ENCODE assay signal across 8 cellular contexts in genomic region chr11:64000026-64000739, GRCh38. TPM values are rescaled to one million over a fixed set of nuclear protein-coding genes. Genes with fewer than 3 reads are reported as not detected.
DNase-seq lines count a peak whose midpoint lies in the region; ATAC-seq, FAIRE-seq and TF ChIP-seq lines count a peak whose summit lies in the region.

No MANE protein-coding gene starts in this region.

- peak overlapping the region; percentile 93 for H3K4me2 ChIP-seq in neural progenitor cell

- peaks cover 6% of the 10 kb centered on the region for H3K27me3 Mint-ChIP-seq in neural progenitor cell (ENCODE audit: insufficient read depth, low read depth)

- H3K27ac ChIP-seq in neural progenitor cell (no peak overlapping the region), stomach smooth muscle (ENCODE audit: low read length) (no peak overlapping the region)

- H3K79me2 ChIP-seq in neural progenitor cell (ENCODE audit: low read depth) = no peaks in the 10 kb centered on the region

- peaks cover 74% of the 10 kb centered on the region for H4K20me1 ChIP-seq in neural progenitor cell (ENCODE audit: low read depth)

- H3F3A ChIP-seq in neural progenitor cell (ENCODE audit: low read depth) = peaks cover 53% of the 10 kb centered on the region

- ATAC-seq in HG03469 (IDR thresholded peaks at IDR 0.05; ENCODE audit: unreplicated experiment) = no peak

- H3K27me3 ChIP-seq in neural progenitor cell = peaks cover 42% of the 10 kb centered on the region
- no peaks in the 10 kb centered on the region for H3K27me3 ChIP-seq in stomach smooth muscle (ENCODE audit: control insufficient read depth in 1 of 2, insufficient read depth in 2 of 2, low read length in 2 of 2)

- no peak overlapping the region for H3K27ac Mint-ChIP-seq in neural progenitor cell

- no peaks in the 10 kb centered on the region for H3K9me3 Mint-ChIP-seq in neural progenitor cell

- H3K9me3 ChIP-seq in neural progenitor cell (ENCODE audit: low read depth) (no peaks in the 10 kb centered on the region), stomach smooth muscle (ENCODE audit: control insufficient read depth in 2 of 2, low read length in 2 of 2) (no peaks in the 10 kb centered on the region)

- no peak for FAIRE-seq in GM18507 (lab: Jason Lieb, UNC)

- DNase-seq in GM18507 (ENCODE audit: extremely low spot score, insufficient read length, low read depth) (peak; percentile 80), NCI-H1930 (lab: John Stamatoyannopoulos, UW) (peak; percentile 44 to 65), fibroblast of pulmonary artery (ENCODE audit: low read depth) (peak; percentile 75), neural progenitor cell (ENCODE audit: low spot score) (peak; percentile 91), SW480 (ENCODE audit: low spot score) (no peak)
- peak; percentile 61 for DNase-seq in activated effector memory CD4-positive, alpha-beta T cell treated with Interleukin-2 at 50 U/mL for 16 hours

- peaks cover 16% of the 10 kb centered on the region for H3K4me1 Mint-ChIP-seq in neural progenitor cell

- H3K9ac ChIP-seq in neural progenitor cell (no peak overlapping the region), stomach smooth muscle (ENCODE audit: low read length in 2 of 2) (peak overlapping the region in 1 of 2 donors; percentile 42)

- no peaks in the 10 kb centered on the region for H3K36me3 ChIP-seq in neural progenitor cell
- peaks cover 13 to 15% of the 10 kb centered on the region in 2 donors for H3K36me3 ChIP-seq in stomach smooth muscle (ENCODE audit: control insufficient read depth in 2 of 2, insufficient read depth in 2 of 2, low read length in 2 of 2)

- peaks cover 10% of the 10 kb centered on the region for H3K36me3 Mint-ChIP-seq in neural progenitor cell

- H2AFZ ChIP-seq in neural progenitor cell (replicated peaks) = no peak overlapping the region

- peaks cover 23% of the 10 kb centered on the region for H3K4me1 ChIP-seq in neural progenitor cell
- H3K4me1 ChIP-seq in stomach smooth muscle (ENCODE audit: control insufficient read depth, insufficient read depth, low read length) = peaks cover 25% of the 10 kb centered on the region

- H3K4me3 Mint-ChIP-seq in neural progenitor cell = peak overlapping the region; percentile 46

- peak; percentile 29 for TF ChIP-seq CTCF in fibroblast of pulmonary artery (IDR thresholded peaks at IDR 0.05; ENCODE audit: low read length, missing control alignments)
- TF ChIP-seq CTCF in neural progenitor cell (IDR thresholded peaks at IDR 0.05) = peak; percentile 73

- H3K4me3 ChIP-seq in fibroblast of pulmonary artery (replicated peaks; ENCODE audit: low read depth, low read length) (peak overlapping the region; percentile 24), neural progenitor cell (peak overlapping the region; percentile 55), stomach smooth muscle (ENCODE audit: low read length in 2 of 2) (peak overlapping the region; percentile 31 to 60)

RNA-seq across cellular contexts. Expression of gene OTUB1, which starts 13.9 kb away (rescaled TPM):
- total RNA-seq in neural progenitor cell (ENCODE audit: low replicate concordance) = 51.3 and 84.8 TPM in 2 replicates

RNA-seq across cellular contexts. Expression of gene COX8A, which starts 25.8 kb away (rescaled TPM):
- total RNA-seq in neural progenitor cell (ENCODE audit: low replicate concordance) = 86.0 and 337 TPM in 2 replicates

RNA-seq across cellular contexts. Expression of gene FLRT1, which starts 35.5 kb away (rescaled TPM):
- total RNA-seq in neural progenitor cell (ENCODE audit: low replicate concordance) = 0.11 and 0.12 TPM in 2 replicates
